28 cellular contexts compared by ENCODE assay signal in genomic region chr13:51432576-51432975, GRCh38. TPM values are rescaled to one million over a fixed set of nuclear protein-coding genes. Genes with fewer than 3 reads are reported as not detected.
A peak's percentile ranks its signal among the peaks of the same experiment; 100 is the strongest.
DNase-seq lines count a peak whose midpoint lies in the region; ATAC-seq and TF ChIP-seq lines count a peak whose summit lies in the region.
"Had no signal": no experiment of that assay in that cellular context is flagged by ENCODE, and none has a peak within 500 bp of the region (broad histone marks: within the 10 kb centered on the region; RNA-seq: fewer than 3 reads in every experiment).

No MANE protein-coding gene starts in this region.

- H3K9me2 ChIP-seq in OCI-LY1 (ENCODE audit: low read depth, low read length) = no peaks in the 10 kb centered on the region

- no peak for ATAC-seq in natural killer cell treated with Interleukin-12 subunit alpha and Interleukin-12 subunit beta and Interleukin-15 and Interleukin-18, amount 100 ng/mL, for 72 hours
- ATAC-seq: GM12878, HepG2, SK-N-SH treated with all-trans-retinoic acid at 6 μM for 48 hours had no signal

- no peak overlapping the region for H2AFZ ChIP-seq in OCI-LY1 (ENCODE audit: low read length)

- H3K9me3 ChIP-seq in OCI-LY1 (ENCODE audit: low read length) = no peaks in the 10 kb centered on the region
- H3K9me3 ChIP-seq: BLaER1 treated with 17β-estradiol and CSF1 and Interleukin-3, amounts not matched to agents 10 nM and 100 nM had no signal

- no peaks in the 10 kb centered on the region for H3F3A ChIP-seq in OCI-LY1 (ENCODE audit: insufficient read depth, low read length)

- H3K4me2 ChIP-seq in OCI-LY1 (ENCODE audit: low read length) = no peak overlapping the region
- H3K4me2 ChIP-seq: BLaER1 treated with 17β-estradiol and CSF1 and Interleukin-3, amounts not matched to agents 10 nM and 100 nM had no signal

- H3K9ac ChIP-seq in OCI-LY1 (ENCODE audit: low read length) = no peak overlapping the region
- H3K9ac ChIP-seq: BLaER1 treated with 17β-estradiol and CSF1 and Interleukin-3, amounts not matched to agents 10 nM and 100 nM had no signal

- H3K27ac Mint-ChIP-seq in chondrocyte (ENCODE audit: unreplicated experiment) (no peak overlapping the region), mesothelial cell of epicardium (no peak overlapping the region)
- H3K27ac Mint-ChIP-seq in natural killer cell treated with Interleukin-12 subunit alpha and Interleukin-12 subunit beta and Interleukin-15 and Interleukin-18, amount 100 ng/mL, for 72 hours = no peak overlapping the region

- no peaks in the 10 kb centered on the region for H3K27me3 ChIP-seq in OCI-LY1 (ENCODE audit: insufficient read depth, low read length)
- H3K27me3 ChIP-seq: BLaER1 treated with 17β-estradiol and CSF1 and Interleukin-3, amounts not matched to agents 10 nM and 100 nM had no signal

- H3K27me3 Mint-ChIP-seq in chondrocyte (ENCODE audit: low read depth) = no peaks in the 10 kb centered on the region
- no peaks in the 10 kb centered on the region for H3K27me3 Mint-ChIP-seq in mesothelial cell of epicardium (ENCODE audit: low read depth)
- H3K27me3 Mint-ChIP-seq in natural killer cell treated with Interleukin-12 subunit alpha and Interleukin-12 subunit beta and Interleukin-15 and Interleukin-18, amount 100 ng/mL, for 72 hours = no peaks in the 10 kb centered on the region
- H3K27me3 Mint-ChIP-seq: CD4-positive, alpha-beta memory T cell had no signal

- H3K9me3 Mint-ChIP-seq in chondrocyte (ENCODE audit: low read depth) (no peaks in the 10 kb centered on the region), mesothelial cell of epicardium (no peaks in the 10 kb centered on the region)
- no peaks in the 10 kb centered on the region for H3K9me3 Mint-ChIP-seq in natural killer cell treated with Interleukin-12 subunit alpha and Interleukin-12 subunit beta and Interleukin-15 and Interleukin-18, amount 100 ng/mL, for 72 hours
- H3K9me3 Mint-ChIP-seq: CD4-positive, alpha-beta memory T cell had no signal

- H3K4me3 ChIP-seq in OCI-LY1 (ENCODE audit: low read depth, low read length, poor library complexity, severe bottlenecking) = no peak overlapping the region
- H3K4me3 ChIP-seq: BLaER1 treated with 17β-estradiol and CSF1 and Interleukin-3, amounts not matched to agents 10 nM and 100 nM; GM12878 had no signal

- peaks cover 10% of the 10 kb centered on the region; the same call in 1 of the 2 replicates for H3K79me2 ChIP-seq in OCI-LY1 (ENCODE audit: insufficient read depth, low read length)

- H3K27ac ChIP-seq in OCI-LY1 (ENCODE audit: low read depth, low read length, poor library complexity, severe bottlenecking) = no peak overlapping the region
- H3K27ac ChIP-seq: BLaER1 treated with 17β-estradiol and CSF1 and Interleukin-3, amounts not matched to agents 10 nM and 100 nM had no signal

- H3K4me1 ChIP-seq in OCI-LY1 (ENCODE audit: insufficient read depth, low read length, severe bottlenecking) = no peaks in the 10 kb centered on the region

- DNase-seq in NCI-H2171 treated with DMSO at 0.1 percent for 48 hours (lab: John Stamatoyannopoulos, UW) = peak; percentile 27
- no peak for DNase-seq in NCI-H2171 (lab: John Stamatoyannopoulos, UW)
- DNase-seq in chondrocyte (ENCODE audit: low spot score) = no peak
- DNase-seq in NCI-H2196 (lab: John Stamatoyannopoulos, UW; ENCODE audit: unreplicated experiment) = no peak
- DNase-seq in hepatic stellate cell (ENCODE audit: low spot score) = no peak
- no peak for DNase-seq in mesothelial cell of epicardium (ENCODE audit: low spot score in 2 of 2, unreplicated experiment in 2 of 2)
- no peak for DNase-seq in natural killer cell treated with Interleukin-12 subunit alpha and Interleukin-12 subunit beta and Interleukin-15 and Interleukin-18, amount 100 ng/mL, for 72 hours (ENCODE audit: low spot score)
- DNase-seq: 8988T; CD4-positive, alpha-beta memory T cell; COR-L47; DMS79; EL; GDM1; Karpas-422; NCI-H1092 treated with DMSO at 0.1 percent for 48 hours; NCI-H1436; NCI-H187; NCI-H2081 treated with DMSO at 0.1 percent for 48 hours; NCI-H226; NCI-H510A; NCI-H69; OCI-M1; SIG-M5 had no signal

- peaks cover 3% of the 10 kb centered on the region for H3K4me1 Mint-ChIP-seq in chondrocyte (ENCODE audit: low read depth)
- H3K4me1 Mint-ChIP-seq in mesothelial cell of epicardium = peaks cover 5% of the 10 kb centered on the region
- H3K4me1 Mint-ChIP-seq in natural killer cell treated with Interleukin-12 subunit alpha and Interleukin-12 subunit beta and Interleukin-15 and Interleukin-18, amount 100 ng/mL, for 72 hours (ENCODE audit: low read depth in 2 of 2) = peaks cover 18 to 20% of the 10 kb centered on the region in 2 donors

- H3K4me3 Mint-ChIP-seq in chondrocyte (ENCODE audit: unreplicated experiment) (no peak overlapping the region), mesothelial cell of epicardium (no peak overlapping the region)
- H3K4me3 Mint-ChIP-seq in natural killer cell treated with Interleukin-12 subunit alpha and Interleukin-12 subunit beta and Interleukin-15 and Interleukin-18, amount 100 ng/mL, for 72 hours = no peak overlapping the region
- H3K4me3 Mint-ChIP-seq: CD4-positive, alpha-beta memory T cell had no signal

- H4K20me1 ChIP-seq in OCI-LY1 (ENCODE audit: insufficient read depth, low read length) = no peaks in the 10 kb centered on the region

- H3K36me3 Mint-ChIP-seq in chondrocyte (ENCODE audit: low read depth) (peaks cover 4% of the 10 kb centered on the region), mesothelial cell of epicardium (peaks cover 16% of the 10 kb centered on the region)
- peaks cover 8% of the 10 kb centered on the region for H3K36me3 Mint-ChIP-seq in natural killer cell treated with Interleukin-12 subunit alpha and Interleukin-12 subunit beta and Interleukin-15 and Interleukin-18, amount 100 ng/mL, for 72 hours

- TF ChIP-seq CTCF in OCI-LY1 (IDR thresholded peaks at IDR 0.05; ENCODE audit: low read length) = peak; percentile 26; the same call in 1 of the 2 replicates
- TF ChIP-seq CTCF in chondrocyte (IDR thresholded peaks at IDR 0.05) = peak; percentile 27
- TF ChIP-seq CTCF in mesothelial cell of epicardium (IDR thresholded peaks at IDR 0.05; ENCODE audit: unreplicated experiment) = no peak

- H3K36me3 ChIP-seq in OCI-LY1 (ENCODE audit: insufficient read depth, low read length) = peaks cover 23% of the 10 kb centered on the region

RNA-seq across cellular contexts. Expression of gene INTS6, which starts 20.3 kb away (rescaled TPM):
- total RNA-seq in chondrocyte = 25.6 to 37.7 TPM (median 27.4 TPM) in 3 replicates
- 38.1 to 39.6 TPM (median 38.7 TPM) in 3 replicates for total RNA-seq in mesothelial cell of epicardium
- total RNA-seq in natural killer cell treated with Interleukin-12 subunit alpha and Interleukin-12 subunit beta and Interleukin-15 and Interleukin-18, amount 100 ng/mL, for 72 hours = 10 to 100 TPM; 66.1 to 92.3 TPM
